ENCODE assay signal across 21 cellular contexts in genomic region chr20:36149012-36149411, GRCh38.
"Had no signal": no experiment of that assay in that cellular context is flagged by ENCODE, and none has a peak within 500 bp of the region (broad histone marks: within the 10 kb centered on the region; RNA-seq: fewer than 3 reads in every experiment).

No MANE protein-coding gene starts in this region.

- DNase-seq: activated B cell treated with CpG ODN at 0.5 μM for 24 hours; activated CD4-positive, alpha-beta memory T cell treated with anti-CD3 and anti-CD28 coated beads for 36 hours; activated CD4-positive, alpha-beta T cell treated with anti-CD3 and anti-CD28 coated beads for 1 hour; activated CD4-positive, alpha-beta T cell treated with anti-CD3 and anti-CD28 coated beads, Interleukin-2, amount 10 ng/mL, durations not matched to agents 24 days and 14 days; activated CD8-positive, alpha-beta memory T cell treated with anti-CD3 and anti-CD28 coated beads for 24 hours; activated gamma-delta T cell treated with Interleukin-2 at 50 U/mL for 16 hours; activated naive CD4-positive, alpha-beta T cell treated with anti-CD3 and anti-CD28 coated beads, Interleukin-2, amount 10 ng/mL, durations not matched to agents 7 days and 5 days; activated naive CD8-positive, alpha-beta T cell treated with anti-CD3 and anti-CD28 coated beads for 36 hours; activated T-cell treated with anti-CD3 and anti-CD28 coated beads, Interleukin-2, amount 50 U/mL, for 4 hours; MM.1S; NCI-H1105; NCI-H1436; NCI-H1694 treated with DMSO at 0.1 percent for 48 hours; NCI-H2029 treated with DMSO at 0.1 percent for 48 hours; NCI-H345; NCI-H510A; NCI-H526 treated with DMSO at 0.1 percent for 48 hours; NCI-H82; OCI-M1; SHP77 treated with DMSO at 0.1 percent for 48 hours had no signal

- H3K27ac ChIP-seq: RWPE1 had no signal
